In the genomic region with DNA sequence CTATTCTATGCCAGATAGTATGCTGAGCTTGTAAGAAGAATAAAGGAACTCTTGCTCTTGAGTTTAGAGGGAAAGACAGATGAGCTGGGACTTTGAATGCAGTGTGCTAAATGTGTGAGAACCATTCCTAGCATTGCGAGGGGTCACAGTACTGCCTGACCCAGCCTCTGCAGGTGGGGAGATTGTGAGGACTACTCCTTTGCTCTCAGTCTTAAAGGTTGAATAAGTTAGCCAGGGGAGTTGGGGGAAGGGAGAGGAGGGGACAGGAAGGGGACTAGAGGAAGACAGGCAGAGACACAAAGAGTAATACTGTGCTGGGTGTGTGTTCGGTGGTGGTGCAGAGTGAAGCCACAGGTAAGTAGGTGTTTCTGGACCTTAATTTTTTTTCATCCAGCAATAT, we compare ENCODE assay signal across 10 cellular contexts.
"Had no signal": no experiment of that assay in that cellular context is flagged by ENCODE, and none has a peak within 500 bp of the region (broad histone marks: within the 10 kb centered on the region; RNA-seq: fewer than 3 reads in every experiment).

No MANE protein-coding gene starts in this region.

- H3K27me3 ChIP-seq: colonic mucosa, ovary, suprapubic skin had no signal

- H3K4me1 ChIP-seq: colonic mucosa, suprapubic skin had no signal

- H3K4me3 ChIP-seq: colonic mucosa, ovary, suprapubic skin had no signal

- DNase-seq: activated CD4-positive, alpha-beta T cell treated with anti-CD3 and anti-CD28 coated beads, Interleukin-2, amount 50 U/mL, for 48 hours; activated effector memory CD4-positive, alpha-beta T cell treated with Interleukin-2 at 50 U/mL for 16 hours; colonic mucosa; effector CD4-positive, alpha-beta T cell; ovary; T-helper 9 cell had no signal

- H3K36me3 ChIP-seq: ovary had no signal

- H3K9me3 Mint-ChIP-seq: activated naive CD4-positive, alpha-beta T cell treated with anti-CD3 and anti-CD28 coated beads, Interleukin-2, amount 50 U/mL, for 24 hours; neural crest cell; stimulated activated naive CD8-positive, alpha-beta T cell treated with anti-CD3 and anti-CD28 coated beads, Interleukin-15, Interleukin-2, amounts not matched to agents 100 ng/mL and 50 ng/mL, for 24 hours had no signal

- H3K27me3 Mint-ChIP-seq: activated naive CD4-positive, alpha-beta T cell treated with anti-CD3 and anti-CD28 coated beads, Interleukin-2, amount 50 U/mL, for 24 hours; stimulated activated naive CD8-positive, alpha-beta T cell treated with anti-CD3 and anti-CD28 coated beads, Interleukin-15, Interleukin-2, amounts not matched to agents 100 ng/mL and 50 ng/mL, for 24 hours had no signal

- H3K4me3 Mint-ChIP-seq: activated naive CD4-positive, alpha-beta T cell treated with anti-CD3 and anti-CD28 coated beads, Interleukin-2, amount 50 U/mL, for 24 hours; neural crest cell; stimulated activated naive CD8-positive, alpha-beta T cell treated with anti-CD3 and anti-CD28 coated beads, Interleukin-15, Interleukin-2, amounts not matched to agents 100 ng/mL and 50 ng/mL, for 24 hours had no signal

- H3K9me3 ChIP-seq: colonic mucosa, ovary, suprapubic skin had no signal

- H3K27ac ChIP-seq: colonic mucosa, ovary, suprapubic skin had no signal
